Comparison of ENCODE assay signal across 3 cellular contexts in genomic region chr2:2097549-2097948, GRCh38.
TF ChIP-seq lines count a peak whose summit lies in the region.

No MANE protein-coding gene starts in this region.

TF ChIP-seq in A549, 52 proteins besides CTCF, POLR2A, EP300 and RAD21 (continued from another document):
- TF ChIP-seq FOSL2 (IDR thresholded peaks at IDR 0.05) (no peak), FOSL2 (CRISPR knock-in tag; IDR thresholded peaks at IDR 0.05) (peak; percentile 53), MAFK (IDR thresholded peaks at IDR 0.05; ENCODE audit: partially characterized antibody) (peak; percentile 29)

TF ChIP-seq in K562, 482 proteins besides CTCF, POLR2A, EP300 and RAD21:
- peak; percentile 24; the same call in 1 of the 2 replicates for TF ChIP-seq ATF3 (IDR thresholded peaks at IDR 0.05)
- no peak for TF ChIP-seq ATF3 (CRISPR knock-in tag; conservative IDR thresholded peaks at IDR 0.05)
- no peak for TF ChIP-seq HNRNPLL (IDR thresholded peaks at IDR 0.05; ENCODE audit: low read depth, low read length, poor library complexity, severe bottlenecking)

TF ChIP-seq in endothelial cell of umbilical vein, 7 proteins besides CTCF, POLR2A, EP300 and RAD21 (continued from another document):
- TF ChIP-seq FOS (IDR thresholded peaks at IDR 0.05; ENCODE audit: borderline replicate concordance, insufficient read depth, low read length) = no peak
